ENCODE assay signal across 20 cellular contexts in genomic region chr11:10588904-10589303, GRCh38. TPM values are rescaled to one million over a fixed set of nuclear protein-coding genes. Genes with fewer than 3 reads are reported as not detected.
A peak's percentile ranks its signal among the peaks of the same experiment; 100 is the strongest.
DNase-seq lines count a peak whose midpoint lies in the region; ATAC-seq, FAIRE-seq and TF ChIP-seq lines count a peak whose summit lies in the region.
"Had no signal": no experiment of that assay in that cellular context is flagged by ENCODE, and none has a peak within 500 bp of the region (broad histone marks: within the 10 kb centered on the region; RNA-seq: fewer than 3 reads in every experiment).

No MANE protein-coding gene starts in this region.

- no peak overlapping the region for H3K4me3 Mint-ChIP-seq in activated CD4-positive, alpha-beta memory T cell treated with anti-CD3 and anti-CD28 coated beads, Interleukin-2, amount 10 ng/mL, durations not matched to agents 7 days and 5 days
- H3K4me3 Mint-ChIP-seq in activated CD4-positive, alpha-beta memory T cell treated with anti-CD3 and anti-CD28 coated beads for 36 hours = no peak overlapping the region
- H3K4me3 Mint-ChIP-seq: activated naive CD4-positive, alpha-beta T cell treated with anti-CD3 and anti-CD28 coated beads, Interleukin-2, amount 50 U/mL, for 24 hours; activated T-cell treated with anti-CD3 and anti-CD28 coated beads, Interleukin-2, amount 50 U/mL, for 24 hours; neural progenitor cell; T-helper 17 cell had no signal

- H3K9me3 ChIP-seq in adipocyte (ENCODE audit: control insufficient read depth, low read length) (no peaks in the 10 kb centered on the region), keratinocyte (ENCODE audit: control insufficient read depth, low read depth, low read length) (no peaks in the 10 kb centered on the region), upper lobe of left lung (no peaks in the 10 kb centered on the region)
- H3K9me3 ChIP-seq: gastrocnemius medialis, MG63 had no signal

- no peak overlapping the region for H3K4me2 ChIP-seq in keratinocyte (ENCODE audit: control insufficient read depth, extremely low read depth, insufficient read depth, low read depth, low read length)
- H3K4me2 ChIP-seq: neural progenitor cell had no signal

- POLR2A ChIA-PET in activated CD4-positive, alpha-beta memory T cell treated with anti-CD3 and anti-CD28 coated beads, Interleukin-2, amount 10 ng/mL, durations not matched to agents 7 days and 5 days (lab: Charles Lee) = interaction anchor here (0.8 to 1.5 kb wide), 3 partner anchors 48 to 175 kb away, joined by 3 to 4 read pairs (median 3); partner anchors contain the start of gene RNF141
- POLR2A ChIA-PET in activated CD4-positive, alpha-beta memory T cell treated with anti-CD3 and anti-CD28 coated beads for 36 hours (lab: Charles Lee) = no interaction called here

- H3K9me1 ChIP-seq in keratinocyte (ENCODE audit: control insufficient read depth, extremely low read depth, insufficient read depth, low read length) = no peaks in the 10 kb centered on the region

- H3K27me3 ChIP-seq in adipocyte (replicated peaks; ENCODE audit: control insufficient read depth, insufficient read depth, low read length) (no peaks in the 10 kb centered on the region), keratinocyte (ENCODE audit: control insufficient read depth, extremely low read depth, insufficient read depth, low read length) (no peaks in the 10 kb centered on the region), upper lobe of left lung (no peaks in the 10 kb centered on the region)
- H3K27me3 ChIP-seq: cardiac muscle cell, gastrocnemius medialis, MG63, neural progenitor cell had no signal

- H3K79me2 ChIP-seq in keratinocyte (ENCODE audit: control insufficient read depth, insufficient read depth, low read length) = no peaks in the 10 kb centered on the region

- H3K36me3 ChIP-seq in adipocyte (ENCODE audit: control insufficient read depth, insufficient read depth, low read length, severe bottlenecking) (peaks cover 47% of the 10 kb centered on the region), keratinocyte (ENCODE audit: control insufficient read depth in 2 of 2, extremely low read depth in 1 of 2, insufficient read depth in 2 of 2, low read length in 2 of 2) (no peaks in the 10 kb centered on the region), upper lobe of left lung (no peaks in the 10 kb centered on the region)
- H3K36me3 ChIP-seq: cardiac muscle cell, gastrocnemius medialis, MG63, neural progenitor cell had no signal

- no peaks in the 10 kb centered on the region for H3K9me3 Mint-ChIP-seq in activated CD4-positive, alpha-beta memory T cell treated with anti-CD3 and anti-CD28 coated beads, Interleukin-2, amount 10 ng/mL, durations not matched to agents 7 days and 5 days
- H3K9me3 Mint-ChIP-seq in activated CD4-positive, alpha-beta memory T cell treated with anti-CD3 and anti-CD28 coated beads for 36 hours = no peaks in the 10 kb centered on the region
- H3K9me3 Mint-ChIP-seq: activated naive CD4-positive, alpha-beta T cell treated with anti-CD3 and anti-CD28 coated beads, Interleukin-2, amount 50 U/mL, for 24 hours; activated T-cell treated with anti-CD3 and anti-CD28 coated beads, Interleukin-2, amount 50 U/mL, for 24 hours; neural progenitor cell had no signal

- H3K4me1 Mint-ChIP-seq in activated CD4-positive, alpha-beta memory T cell treated with anti-CD3 and anti-CD28 coated beads, Interleukin-2, amount 10 ng/mL, durations not matched to agents 7 days and 5 days = peaks cover 60% of the 10 kb centered on the region
- no peaks in the 10 kb centered on the region for H3K4me1 Mint-ChIP-seq in activated CD4-positive, alpha-beta memory T cell treated with anti-CD3 and anti-CD28 coated beads for 36 hours (ENCODE audit: low read depth)
- H3K4me1 Mint-ChIP-seq: activated naive CD4-positive, alpha-beta T cell treated with anti-CD3 and anti-CD28 coated beads, Interleukin-2, amount 50 U/mL, for 24 hours had no signal

- 69 to 71% methylated on average over 2 of the region's 2 CpGs for WGBS in upper lobe of left lung, 2 donors

- FAIRE-seq in keratinocyte (lab: Jason Lieb, UNC) = no peak
- FAIRE-seq: GM12878, H1 had no signal

- dilution Hi-C loops in keratinocyte (cut with MboI; ENCODE audit: extremely low pct_ligation_motif_present, low sequenced_read_pairs) = no loop called here

- H3K27me3 Mint-ChIP-seq in activated CD4-positive, alpha-beta memory T cell treated with anti-CD3 and anti-CD28 coated beads, Interleukin-2, amount 10 ng/mL, durations not matched to agents 7 days and 5 days = peaks cover 8% of the 10 kb centered on the region
- peaks cover 9% of the 10 kb centered on the region for H3K27me3 Mint-ChIP-seq in activated CD4-positive, alpha-beta memory T cell treated with anti-CD3 and anti-CD28 coated beads for 36 hours
- H3K27me3 Mint-ChIP-seq: activated naive CD4-positive, alpha-beta T cell treated with anti-CD3 and anti-CD28 coated beads, Interleukin-2, amount 50 U/mL, for 24 hours had no signal

- H3K4me3 ChIP-seq in adipocyte (ENCODE audit: low read length) = no peak overlapping the region
- no peak overlapping the region for H3K4me3 ChIP-seq in keratinocyte (ENCODE audit: control insufficient read depth in 2 of 3, extremely low read depth in 1 of 3, insufficient read depth in 2 of 3, low read depth in 1 of 3, low read length in 3 of 3)
- H3K4me3 ChIP-seq in upper lobe of left lung = no peak overlapping the region
- H3K4me3 ChIP-seq: cardiac muscle cell, gastrocnemius medialis, GM12878, MG63, neural progenitor cell had no signal

- peak in 1 of 4 donors; percentile 75 for TF ChIP-seq EP300 in upper lobe of left lung (IDR thresholded peaks at IDR 0.05)

- no peak for TF ChIP-seq POLR2A in upper lobe of left lung (IDR thresholded peaks at IDR 0.05)

- peak overlapping the region; percentile 40 for H3K27ac Mint-ChIP-seq in activated CD4-positive, alpha-beta memory T cell treated with anti-CD3 and anti-CD28 coated beads, Interleukin-2, amount 10 ng/mL, durations not matched to agents 7 days and 5 days
- H3K27ac Mint-ChIP-seq in activated CD4-positive, alpha-beta memory T cell treated with anti-CD3 and anti-CD28 coated beads for 36 hours = no peak overlapping the region
- H3K27ac Mint-ChIP-seq: activated naive CD4-positive, alpha-beta T cell treated with anti-CD3 and anti-CD28 coated beads, Interleukin-2, amount 50 U/mL, for 24 hours; activated T-cell treated with anti-CD3 and anti-CD28 coated beads, Interleukin-2, amount 50 U/mL, for 24 hours; neural progenitor cell; T-helper 17 cell had no signal

- H4K20me1 ChIP-seq in keratinocyte (ENCODE audit: control insufficient read depth, extremely low read depth, insufficient read depth, low read length) = no peaks in the 10 kb centered on the region

- H3K9ac ChIP-seq in adipocyte (ENCODE audit: low read length) = no peak overlapping the region
- no peak overlapping the region for H3K9ac ChIP-seq in keratinocyte (ENCODE audit: control insufficient read depth, extremely low read depth, insufficient read depth, low read length)
- H3K9ac ChIP-seq: neural progenitor cell had no signal

- ATAC-seq in upper lobe of left lung (ENCODE audit: low FRiP score in 2 of 2) (peak; percentile 12 to 45), GM19467 (IDR thresholded peaks at IDR 0.05; ENCODE audit: unreplicated experiment) (no peak)
- ATAC-seq: gastrocnemius medialis, GM12878, T-helper 17 cell had no signal

- DNase-seq in activated CD4-positive, alpha-beta memory T cell treated with anti-CD3 and anti-CD28 coated beads, Interleukin-2, amount 10 ng/mL, durations not matched to agents 7 days and 5 days = no peak
- DNase-seq in activated CD4-positive, alpha-beta memory T cell treated with anti-CD3 and anti-CD28 coated beads for 36 hours = no peak
- DNase-seq in adipocyte (ENCODE audit: low read depth) = peak; percentile 34
- no peak for DNase-seq in keratinocyte (ENCODE audit: low read depth, low spot score)
- no peak for DNase-seq in upper lobe of left lung
- no peak for DNase-seq in dedifferentiated amniotic fluid mesenchymal stem cell (ENCODE audit: extremely low spot score)
- DNase-seq in NAMALWA (ENCODE audit: low spot score) = no peak
- DNase-seq: activated CD4-positive, alpha-beta T cell treated with anti-CD3 and anti-CD28 coated beads for 4 hours; activated T-cell treated with anti-CD3 and anti-CD28 coated beads, Interleukin-2, amount 50 U/mL, for 24 hours; effector memory CD4-positive, alpha-beta T cell; gastrocnemius medialis; MG63; T-helper 17 cell had no signal

- intact Hi-C loops in activated CD4-positive, alpha-beta memory T cell treated with anti-CD3 and anti-CD28 coated beads for 36 hours (cut with micrococcal nuclease) = no loop called here

- no peak overlapping the region for H2AFZ ChIP-seq in keratinocyte (ENCODE audit: control insufficient read depth, low read length)
- H2AFZ ChIP-seq: neural progenitor cell had no signal

- H3K4me1 ChIP-seq in adipocyte (ENCODE audit: control insufficient read depth, insufficient read depth, low read length) = peaks cover 39% of the 10 kb centered on the region
- peaks cover 52% of the 10 kb centered on the region for H3K4me1 ChIP-seq in keratinocyte (ENCODE audit: control insufficient read depth, extremely low read depth, insufficient read depth, low read length)
- peaks cover 23 to 51% (median 37%) of the 10 kb centered on the region in 4 donors for H3K4me1 ChIP-seq in upper lobe of left lung

- no peak for TF ChIP-seq CTCF in keratinocyte (optimal IDR thresholded peaks at IDR 0.05 in 1 of 3, IDR thresholded peaks at IDR 0.05 in 1 of 3, conservative IDR thresholded peaks at IDR 0.05 in 1 of 3; ENCODE audit: extremely low read depth in 1 of 3, insufficient read depth in 2 of 3, low read length in 3 of 3)
- no peak for TF ChIP-seq CTCF in upper lobe of left lung (IDR thresholded peaks at IDR 0.05)

- CTCF ChIA-PET in activated CD4-positive, alpha-beta memory T cell treated with anti-CD3 and anti-CD28 coated beads, Interleukin-2, amount 10 ng/mL, durations not matched to agents 7 days and 5 days (lab: Charles Lee) = interaction anchor here (0.9 to 4.3 kb wide), 2 partner anchors 48 to 66 kb away, joined by 3 to 25 read pairs; partner anchors contain the start of gene RNF141
- CTCF ChIA-PET in activated CD4-positive, alpha-beta memory T cell treated with anti-CD3 and anti-CD28 coated beads for 36 hours (lab: Charles Lee) = interaction anchor here (0.7 kb wide), 1 partner anchor 127 kb away, joined by 4 read pairs; no protein-coding TSS in a partner anchor

- no peaks in the 10 kb centered on the region for H3K36me3 Mint-ChIP-seq in activated CD4-positive, alpha-beta memory T cell treated with anti-CD3 and anti-CD28 coated beads, Interleukin-2, amount 10 ng/mL, durations not matched to agents 7 days and 5 days (ENCODE audit: low read depth)
- no peaks in the 10 kb centered on the region for H3K36me3 Mint-ChIP-seq in activated CD4-positive, alpha-beta memory T cell treated with anti-CD3 and anti-CD28 coated beads for 36 hours
- H3K36me3 Mint-ChIP-seq: activated naive CD4-positive, alpha-beta T cell treated with anti-CD3 and anti-CD28 coated beads, Interleukin-2, amount 50 U/mL, for 24 hours; neural progenitor cell had no signal

- H3K27ac ChIP-seq in keratinocyte (ENCODE audit: control insufficient read depth, insufficient read depth, low read length) = peak overlapping the region; percentile 2
- H3K27ac ChIP-seq in upper lobe of left lung = peak overlapping the region in 2 of 4 donors; percentile 21 to 54
- H3K27ac ChIP-seq: cardiac muscle cell, gastrocnemius medialis, neural progenitor cell had no signal

RNA-seq across cellular contexts. Expression of gene LYVE1, which starts 20.4 kb away (rescaled TPM):
- not detected for total RNA-seq in activated CD4-positive, alpha-beta memory T cell treated with anti-CD3 and anti-CD28 coated beads, Interleukin-2, amount 10 ng/mL, durations not matched to agents 7 days and 5 days
- not detected for total RNA-seq in activated CD4-positive, alpha-beta memory T cell treated with anti-CD3 and anti-CD28 coated beads for 36 hours
- polyA plus RNA-seq in keratinocyte = not detected in 3 replicates
- not detected for polyA plus RNA-seq in keratinocyte (2011; ENCODE audit: low read depth)
- polyA plus RNA-seq in keratinocyte (2011; cell fraction: cytosol; rRNA removed) = not detected in 2 replicates
- polyA plus RNA-seq in keratinocyte (2011; cell fraction: nucleus; rRNA removed) = not detected in 2 replicates
- polyA plus RNA-seq in keratinocyte (2012; ENCODE audit: low replicate concordance) = not detected in 2 replicates
- polyA minus RNA-seq in keratinocyte = not detected in 3 replicates
- polyA minus RNA-seq in keratinocyte (2011; cell fraction: cytosol; rRNA and poly(A)+ RNA removed) = not detected
- polyA minus RNA-seq in keratinocyte (2011; cell fraction: nucleus; rRNA and poly(A)+ RNA removed) = not detected in 2 replicates
- 100 to 1,000 TPM in 1 of 6 donors, 10 to 100 TPM in 4, 1 to 10 TPM in 1; 5.2 to 105 (median 24.6) TPM for total RNA-seq in upper lobe of left lung
- total RNA-seq: cardiac muscle cell, HT1080, T-helper 17 cell had no signal
- polyA plus RNA-seq: cardiac muscle cell, GM12878, H1 had no signal

RNA-seq across cellular contexts. Expression of gene RNF141, which starts 47.9 kb away (rescaled TPM):
- 10 to 100 TPM; 12.2 to 12.3 TPM for total RNA-seq in activated CD4-positive, alpha-beta memory T cell treated with anti-CD3 and anti-CD28 coated beads, Interleukin-2, amount 10 ng/mL, durations not matched to agents 7 days and 5 days
- total RNA-seq in activated CD4-positive, alpha-beta memory T cell treated with anti-CD3 and anti-CD28 coated beads for 36 hours = 10 to 100 TPM; 17.9 to 18.7 TPM
- polyA plus RNA-seq in keratinocyte = 27.8 to 59.1 TPM (median 45.2 TPM) in 3 replicates
- polyA plus RNA-seq in keratinocyte (2011; ENCODE audit: low read depth) = 56.1 TPM
- polyA plus RNA-seq in keratinocyte (2011; cell fraction: cytosol; rRNA removed) = 26.5 and 45.6 TPM in 2 replicates
- 13.4 and 21.0 TPM in 2 replicates for polyA plus RNA-seq in keratinocyte (2011; cell fraction: nucleus; rRNA removed)
- polyA plus RNA-seq in keratinocyte (2012; ENCODE audit: low replicate concordance) = 34.4 and 54.8 TPM in 2 replicates
- polyA minus RNA-seq in keratinocyte = 9.1 to 40.1 TPM (median 34.0 TPM) in 3 replicates
- 28.4 TPM for polyA minus RNA-seq in keratinocyte (2011; cell fraction: cytosol; rRNA and poly(A)+ RNA removed)
- 8.3 and 14.4 TPM in 2 replicates for polyA minus RNA-seq in keratinocyte (2011; cell fraction: nucleus; rRNA and poly(A)+ RNA removed)
- total RNA-seq in upper lobe of left lung = 10 to 100 TPM; 13.2 to 74.6 (median 43.1) TPM

Comparison
In these comparisons a context has a peak if more than half of its experiments do, and no peak if none do; other contexts are left out.
1. RNA of gene LYVE1, which starts 20.4 kb away (total RNA-seq): 5.2 to 105 TPM in upper lobe of left lung; not detected in activated CD4-positive, alpha-beta memory T cell treated with anti-CD3 and anti-CD28 coated beads, Interleukin-2, amount 10 ng/mL, durations not matched to agents 7 days and 5 days and not detected in activated CD4-positive, alpha-beta memory T cell treated with anti-CD3 and anti-CD28 coated beads for 36 hours; every median in the first group is over 4 times any median in the second.